13 cellular contexts compared by ENCODE assay signal in the genomic region with DNA sequence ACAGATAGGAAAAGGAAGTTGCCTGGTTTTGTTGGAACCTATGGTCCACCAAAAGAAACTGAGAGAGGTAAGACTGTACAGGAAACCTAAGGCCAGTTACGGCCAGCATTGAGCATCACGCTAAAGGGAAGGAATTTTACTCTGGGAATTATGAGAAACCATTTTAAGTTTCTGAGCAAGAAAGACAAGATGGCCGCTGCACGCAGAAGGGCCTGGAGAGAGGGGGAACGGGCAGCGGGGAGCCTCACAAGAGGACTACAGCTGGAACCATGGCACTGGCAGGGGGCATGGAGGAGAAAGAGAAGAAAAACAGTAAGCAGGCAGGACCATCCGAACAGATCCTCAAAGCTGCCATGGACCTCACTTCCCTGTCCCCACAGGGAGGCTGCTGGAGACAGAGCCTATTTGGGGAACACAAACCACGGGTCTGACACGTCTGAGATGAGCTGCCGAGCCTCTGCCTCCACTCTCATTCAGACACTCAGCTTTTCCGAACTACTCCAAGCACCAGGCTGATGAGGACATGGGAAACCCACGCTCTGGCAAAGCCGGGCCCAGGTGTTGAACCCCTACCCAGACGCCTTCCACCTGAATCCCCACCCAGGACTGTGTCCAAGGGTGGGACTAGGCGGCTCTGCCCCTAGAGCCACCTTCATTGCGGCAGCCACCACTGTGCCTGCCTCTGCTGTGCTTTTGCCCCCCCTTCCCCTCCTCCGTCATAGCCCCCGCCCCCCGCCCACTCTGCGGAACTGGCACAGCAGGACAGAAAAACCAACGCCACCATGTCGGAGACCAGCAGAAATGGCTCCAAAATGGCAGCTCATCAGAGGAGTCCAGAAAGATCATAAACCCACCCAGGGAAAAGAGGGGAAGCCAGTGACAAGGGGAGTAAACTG.
A peak's percentile ranks its signal among the peaks of the same experiment; 100 is the strongest.
DNase-seq lines count a peak whose midpoint lies in the region; ATAC-seq, FAIRE-seq and TF ChIP-seq lines count a peak whose summit lies in the region.
"Had no signal": no experiment of that assay in that cellular context is flagged by ENCODE, and none has a peak within 500 bp of the region (broad histone marks: within the 10 kb centered on the region; RNA-seq: fewer than 3 reads in every experiment).

No MANE protein-coding gene starts in this region.

- peak overlapping the region; percentile 76 for H3K4me3 ChIP-seq in lower lobe of right lung
- peak overlapping the region; percentile 80 for H3K4me3 ChIP-seq in thoracic aorta

- no peak for TF ChIP-seq CTCF in lower lobe of right lung (IDR thresholded peaks at IDR 0.05)
- no peak for TF ChIP-seq CTCF in thoracic aorta (IDR thresholded peaks at IDR 0.05)

- H3K27me3 ChIP-seq in lower lobe of right lung (ENCODE audit: low read depth) (no peaks in the 10 kb centered on the region), thoracic aorta (replicated peaks; ENCODE audit: insufficient read depth) (no peaks in the 10 kb centered on the region)

- no peak for ATAC-seq in activated T-cell treated with anti-CD3 and anti-CD28 coated beads, Interleukin-2, amount 50 U/mL, for 4 hours
- ATAC-seq in lower lobe of right lung (no peak), thoracic aorta (ENCODE audit: insufficient number of reproducible peaks, low FRiP score, low read depth) (no peak), HG02852 (IDR thresholded peaks at IDR 0.05; ENCODE audit: unreplicated experiment) (no peak)

- H3K4me3 Mint-ChIP-seq in activated T-cell treated with anti-CD3 and anti-CD28 coated beads, Interleukin-2, amount 50 U/mL, for 4 hours = peak overlapping the region; percentile 61
- H3K4me3 Mint-ChIP-seq in activated T-helper 2 cell treated with anti-CD3 and anti-CD28 coated beads, Interferon-gamma antibody, Interleukin-2, Interleukin-4, amounts not matched to agents 10 μg/mL and 5 μg/mL and 100 μg/mL, durations not matched to agents 14 hours and 24 hours and 36 hours (ENCODE audit: low read depth) = no peak overlapping the region

- peaks cover 81% of the 10 kb centered on the region for H3K4me1 ChIP-seq in lower lobe of right lung
- H3K4me1 ChIP-seq in thoracic aorta (ENCODE audit: control insufficient read depth in 1 of 2, low read depth in 2 of 2) = peaks cover 37 to 61% of the 10 kb centered on the region in 2 donors

- H3K27ac Mint-ChIP-seq in activated T-helper 2 cell treated with anti-CD3 and anti-CD28 coated beads, Interferon-gamma antibody, Interleukin-2, Interleukin-4, amounts not matched to agents 10 μg/mL and 5 μg/mL and 100 μg/mL, durations not matched to agents 14 hours and 24 hours and 36 hours = peak overlapping the region; percentile 19

- H3K36me3 ChIP-seq in lower lobe of right lung (peaks cover 52% of the 10 kb centered on the region), thoracic aorta (peaks cover 11% of the 10 kb centered on the region)

- peaks cover 38% of the 10 kb centered on the region for H3K36me3 Mint-ChIP-seq in activated T-cell treated with anti-CD3 and anti-CD28 coated beads, Interleukin-2, amount 50 U/mL, for 4 hours (ENCODE audit: insufficient read depth)
- peaks cover 37% of the 10 kb centered on the region for H3K36me3 Mint-ChIP-seq in activated T-helper 2 cell treated with anti-CD3 and anti-CD28 coated beads, Interferon-gamma antibody, Interleukin-2, Interleukin-4, amounts not matched to agents 10 μg/mL and 5 μg/mL and 100 μg/mL, durations not matched to agents 14 hours and 24 hours and 36 hours (ENCODE audit: low read depth)

- H3K4me1 Mint-ChIP-seq in activated T-cell treated with anti-CD3 and anti-CD28 coated beads, Interleukin-2, amount 50 U/mL, for 4 hours (ENCODE audit: low read depth) = peaks cover 84% of the 10 kb centered on the region
- peaks cover 56% of the 10 kb centered on the region for H3K4me1 Mint-ChIP-seq in activated T-helper 2 cell treated with anti-CD3 and anti-CD28 coated beads, Interferon-gamma antibody, Interleukin-2, Interleukin-4, amounts not matched to agents 10 μg/mL and 5 μg/mL and 100 μg/mL, durations not matched to agents 14 hours and 24 hours and 36 hours (ENCODE audit: low read depth)

- intact Hi-C loops in activated T-helper 2 cell treated with anti-CD3 and anti-CD28 coated beads, Interferon-gamma antibody, Interleukin-2, Interleukin-4, amounts not matched to agents 10 μg/mL and 5 μg/mL and 100 μg/mL, durations not matched to agents 14 hours and 24 hours and 36 hours (cut with micrococcal nuclease) = no loop called here
- intact Hi-C loops in lower lobe of right lung (cut with DNase I) = no loop called here

- H3K9me3 ChIP-seq in lower lobe of right lung = no peaks in the 10 kb centered on the region
- H3K9me3 ChIP-seq in thoracic aorta = no peaks in the 10 kb centered on the region

- DNase-seq in activated T-cell treated with anti-CD3 and anti-CD28 coated beads, Interleukin-2, amount 50 U/mL, for 4 hours = no peak
- DNase-seq in activated T-cell treated with anti-CD3 and anti-CD28 coated beads for 4 hours (no peak), lower lobe of right lung (no peak), thoracic aorta (ENCODE audit: low spot score) (no peak), HTR-8/SVneo (ENCODE audit: insufficient read length, low spot score) (no peak)
- DNase-seq in activated T-helper 2 cell treated with anti-CD3 and anti-CD28 coated beads, Interferon-gamma antibody, Interleukin-2, Interleukin-4, amounts not matched to agents 10 μg/mL and 5 μg/mL and 100 μg/mL, durations not matched to agents 14 hours and 24 hours and 36 hours (ENCODE audit: low spot score) = no peak
- DNase-seq in stimulated activated CD4-positive, alpha-beta T cell treated with anti-CD3 and anti-CD28 coated beads, Interleukin-4, amount 100 ng/mL, for 24 hours = no peak
- DNase-seq: activated CD4-positive, alpha-beta T cell treated with anti-CD3 and anti-CD28 coated beads for 1 hour; GF-D8; mesenchymal stem cell; NCI-H1436 treated with DMSO at 0.1 percent for 48 hours; stimulated activated naive CD4-positive, alpha-beta T cell had no signal

- H3K27me3 Mint-ChIP-seq in activated T-cell treated with anti-CD3 and anti-CD28 coated beads, Interleukin-2, amount 50 U/mL, for 4 hours (ENCODE audit: low read depth) = peaks cover 2% of the 10 kb centered on the region
- H3K27me3 Mint-ChIP-seq in activated T-helper 2 cell treated with anti-CD3 and anti-CD28 coated beads, Interferon-gamma antibody, Interleukin-2, Interleukin-4, amounts not matched to agents 10 μg/mL and 5 μg/mL and 100 μg/mL, durations not matched to agents 14 hours and 24 hours and 36 hours (ENCODE audit: low read depth) = no peaks in the 10 kb centered on the region

- no peaks in the 10 kb centered on the region for H3K9me3 Mint-ChIP-seq in activated T-cell treated with anti-CD3 and anti-CD28 coated beads, Interleukin-2, amount 50 U/mL, for 4 hours
- H3K9me3 Mint-ChIP-seq in activated T-helper 2 cell treated with anti-CD3 and anti-CD28 coated beads, Interferon-gamma antibody, Interleukin-2, Interleukin-4, amounts not matched to agents 10 μg/mL and 5 μg/mL and 100 μg/mL, durations not matched to agents 14 hours and 24 hours and 36 hours = no peaks in the 10 kb centered on the region

- FAIRE-seq in HTR-8/SVneo (lab: Jason Lieb, UNC) = no peak

- no peak overlapping the region for H3K27ac ChIP-seq in lower lobe of right lung
- H3K27ac ChIP-seq in thoracic aorta = peak overlapping the region; percentile 99
